ENCODE assay signal across 10 cellular contexts in genomic region chr6:36963451-36964290, GRCh38. TPM values are rescaled to one million over a fixed set of nuclear protein-coding genes. Genes with fewer than 3 reads are reported as not detected.
DNase-seq lines count a peak whose midpoint lies in the region; ATAC-seq and TF ChIP-seq lines count a peak whose summit lies in the region.
"Had no signal": no experiment of that assay in that cellular context is flagged by ENCODE, and none has a peak within 500 bp of the region (broad histone marks: within the 10 kb centered on the region; RNA-seq: fewer than 3 reads in every experiment).

No MANE protein-coding gene starts in this region.

- H3K36me3 Mint-ChIP-seq in endodermal cell (ENCODE audit: low read depth) (peaks cover 26% of the 10 kb centered on the region), Caco-2 (ENCODE audit: insufficient read depth, unreplicated experiment) (peaks cover 14% of the 10 kb centered on the region)

- H3K27me3 Mint-ChIP-seq in endodermal cell (ENCODE audit: insufficient read depth) (peaks cover 1% of the 10 kb centered on the region), Caco-2 (ENCODE audit: insufficient read depth, unreplicated experiment) (no peaks in the 10 kb centered on the region)

- peaks cover 23% of the 10 kb centered on the region for H3K36me3 ChIP-seq in endodermal cell (ENCODE audit: control insufficient read depth, insufficient read depth, low read length)
- peaks cover 4% of the 10 kb centered on the region for H3K36me3 ChIP-seq in Caco-2 (ENCODE audit: control insufficient read depth, insufficient read depth, low read length)

- BruUV-seq in Caco-2 (replicated peaks; lab: Mats Ljungman, UMichigan): no TSS peak

- ATAC-seq in esophagus mucosa: peak; percentile 27
- ATAC-seq in HG02678 (IDR thresholded peaks at IDR 0.05; ENCODE audit: unreplicated experiment): no peak

- TF ChIP-seq CTCF in endodermal cell (conservative IDR thresholded peaks at IDR 0.05): no peak
- TF ChIP-seq CTCF in Caco-2 (IDR thresholded peaks at IDR 0.05; ENCODE audit: insufficient read depth in 1 of 2, low read depth in 1 of 2, low read length in 1 of 2, severe bottlenecking in 1 of 2, unreplicated experiment in 1 of 2): no peak

- H3K4me3 ChIP-seq in endodermal cell (ENCODE audit: low read length) (no peak overlapping the region), Caco-2 (ENCODE audit: low read depth, low read length) (no peak overlapping the region)
- H3K4me3 ChIP-seq: coronary artery had no signal

- POLR2A ChIA-PET in Caco-2 (lab: Charles Lee): no interaction called here

- H3K27me3 ChIP-seq in endodermal cell (ENCODE audit: control insufficient read depth, insufficient read depth, low read length, poor library complexity, severe bottlenecking) (no peaks in the 10 kb centered on the region), Caco-2 (replicated peaks; ENCODE audit: control insufficient read depth, insufficient read depth, low read length) (no peaks in the 10 kb centered on the region)

- H3K9me3 ChIP-seq in endodermal cell (ENCODE audit: control insufficient read depth, low read length): no peaks in the 10 kb centered on the region
- no peaks in the 10 kb centered on the region for H3K9me3 ChIP-seq in Caco-2

- no peak overlapping the region for H3K27ac Mint-ChIP-seq in endodermal cell
- no peak overlapping the region for H3K27ac Mint-ChIP-seq in Caco-2 (ENCODE audit: unreplicated experiment)

- intact Hi-C loops in Caco-2 (cut with micrococcal nuclease; ENCODE audit: unreplicated experiment): no loop called here

- DNase-seq in activated T-cell treated with anti-CD3 and anti-CD28 coated beads for 1 hour (ENCODE audit: low read depth) (peak; percentile 27), activated T-cell treated with anti-CD3 and anti-CD28 coated beads for 4 hours (no peak), RPMI8226 (peak; percentile 94), substantia nigra (lab: John Stamatoyannopoulos, UW) (peak in 4 of 49 donors; percentile 17 to 61 (median 22)), endodermal cell (no peak), Caco-2 (no peak)
- DNase-seq: SHP77 treated with DMSO at 0.1 percent for 48 hours had no signal

- CTCF ChIA-PET in Caco-2 (lab: Charles Lee): no interaction called here

- H3K4me1 Mint-ChIP-seq in endodermal cell (peaks cover 6% of the 10 kb centered on the region), Caco-2 (ENCODE audit: low read depth, unreplicated experiment) (no peaks in the 10 kb centered on the region)

- 85% methylated on average over 10 to 11 of the region's 11 CpGs for WGBS in endodermal cell (ENCODE audit: insufficient coverage in 1 of 2, insufficient read length in 1 of 2), 2 experiments

- peak overlapping the region; percentile 59 for H3K27ac ChIP-seq in substantia nigra (ENCODE audit: low read depth, low read length, poor library complexity, severe bottlenecking)
- no peak overlapping the region for H3K27ac ChIP-seq in endodermal cell (ENCODE audit: low read depth, low read length)
- H3K27ac ChIP-seq: coronary artery had no signal

- H3K9me3 Mint-ChIP-seq in endodermal cell: no peaks in the 10 kb centered on the region
- H3K9me3 Mint-ChIP-seq in Caco-2 (ENCODE audit: unreplicated experiment): no peaks in the 10 kb centered on the region

- H3K9ac ChIP-seq in endodermal cell (ENCODE audit: extremely low read depth, low read length, poor library complexity, severe bottlenecking): no peak overlapping the region

- H3K4me3 Mint-ChIP-seq in endodermal cell: no peak overlapping the region
- no peak overlapping the region for H3K4me3 Mint-ChIP-seq in Caco-2 (ENCODE audit: unreplicated experiment)

- H3K4me1 ChIP-seq in endodermal cell (ENCODE audit: control insufficient read depth, insufficient read depth, low read length) (no peaks in the 10 kb centered on the region), Caco-2 (0 out of 2 replicates have a peak, but pooled peaks cover 4% of the 10 kb centered on the region)

RNA-seq across cellular contexts. Expression of gene PI16, which starts 9.1 kb away (rescaled TPM):
- total RNA-seq in esophagus mucosa (0.20 TPM), endodermal cell (not detected), Caco-2 (2022) (not detected in 2 replicates)
- polyA plus RNA-seq in endodermal cell (2013, experiment 1 of 2): not detected
- polyA plus RNA-seq in endodermal cell (2013, experiment 2 of 2): not detected

RNA-seq across cellular contexts. Expression of gene MTCH1, which starts 22.3 kb away (rescaled TPM):
- total RNA-seq in esophagus mucosa (88.0 TPM), endodermal cell (100 to 1,000 TPM; 226 to 235 TPM), Caco-2 (2022) (170 and 178 TPM in 2 replicates)
- 162 TPM for polyA plus RNA-seq in endodermal cell (2013, experiment 1 of 2)
- polyA plus RNA-seq in endodermal cell (2013, experiment 2 of 2): 156 TPM

RNA-seq across cellular contexts. Expression of gene FGD2, which starts 41.8 kb away (rescaled TPM):
- total RNA-seq in esophagus mucosa: 9.8 TPM
- total RNA-seq in endodermal cell: not detected
- polyA plus RNA-seq in endodermal cell (2013, experiment 1 of 2): not detected
- polyA plus RNA-seq in endodermal cell (2013, experiment 2 of 2): not detected
- not detected in 2 replicates for total RNA-seq in Caco-2 (2022)

Comparison
In these comparisons a context has a peak if more than half of its experiments do, and no peak if none do; other contexts are left out.
1. DNase-seq: peak in activated T-cell treated with anti-CD3 and anti-CD28 coated beads for 1 hour (single experiment) and RPMI8226 (single experiment); none in activated T-cell treated with anti-CD3 and anti-CD28 coated beads for 4 hours (single experiment), endodermal cell (single experiment) and Caco-2 (0 of 2).
2. RNA of gene FGD2, which starts 41.8 kb away (total RNA-seq): 9.8 TPM in esophagus mucosa (single experiment); not detected in endodermal cell and not detected in Caco-2; every median in the first group is over 10 times any median in the second.